9 cellular contexts compared by ENCODE assay signal in genomic region chr17:42563543-42563942, GRCh38. TPM values are rescaled to one million over a fixed set of nuclear protein-coding genes. Genes with fewer than 3 reads are reported as not detected.
DNase-seq lines count a peak whose midpoint lies in the region; ATAC-seq and TF ChIP-seq lines count a peak whose summit lies in the region.
"Had no signal": no experiment of that assay in that cellular context is flagged by ENCODE, and none has a peak within 500 bp of the region (broad histone marks: within the 10 kb centered on the region; RNA-seq: fewer than 3 reads in every experiment).

No MANE protein-coding gene starts in this region.

- DNase-seq in BE2C (peak; percentile 47), HL-60 (ENCODE audit: low read depth in 1 of 2, low spot score in 1 of 2) (no peak), adrenal gland (peak in 6 of 7 donors; percentile 57 to 76 (median 68)), left lung (no peak), globus pallidus (ENCODE audit: low spot score) (no peak), occipital lobe (lab: John Stamatoyannopoulos, UW) (no peak), KBM-7 (no peak)

- H3K9me3 ChIP-seq in BE2C: no peaks in the 10 kb centered on the region
- no peaks in the 10 kb centered on the region for H3K9me3 ChIP-seq in adrenal gland (replicated peaks in 1 of 3)
- no peaks in the 10 kb centered on the region for H3K9me3 ChIP-seq in mucosa of rectum (ENCODE audit: control insufficient read depth in 2 of 2, low read length in 2 of 2)
- no peaks in the 10 kb centered on the region for H3K9me3 ChIP-seq in left lung
- H3K9me3 ChIP-seq: mucosa of descending colon had no signal

- H3K36me3 ChIP-seq in BE2C (peaks cover 26% of the 10 kb centered on the region), adrenal gland (replicated peaks in 1 of 2) (peaks cover 0 to 23% of the 10 kb centered on the region in 2 donors), mucosa of rectum (ENCODE audit: control insufficient read depth in 2 of 2, insufficient read depth in 2 of 2, low read length in 2 of 2) (peaks cover 24 to 30% of the 10 kb centered on the region in 2 donors), left lung (peaks cover 0 to 25% of the 10 kb centered on the region in 2 donors)

- in situ Hi-C loops in KBM-7 (cut with MboI; ENCODE audit: low pct_unique_long_range_greater_than_20kb, low sequenced_read_pairs): no loop called here

- peak overlapping the region in 1 of 2 donors; percentile 72 for H3K9ac ChIP-seq in mucosa of rectum (ENCODE audit: low read depth in 1 of 2, low read length in 2 of 2)

- H3K27ac ChIP-seq in HL-60 (replicated peaks) (peak overlapping the region; percentile 94), adrenal gland (peak overlapping the region in 4 of 5 donors; percentile 81 to 92 (median 88)), mucosa of rectum (ENCODE audit: low read depth in 2 of 2, low read length in 2 of 2) (no peak overlapping the region), left lung (peak overlapping the region in 1 of 2 donors; percentile 93)

- no peak for TF ChIP-seq POLR2A in adrenal gland (IDR thresholded peaks at IDR 0.05)

- WGBS in adrenal gland, 4 donors: 0 to 15% (median 11%) methylated on average over 1 of the region's 1 CpG

- no peak for ATAC-seq in left lung
- ATAC-seq: mucosa of descending colon had no signal

- intact Hi-C loops in adrenal gland (cut with DNase I): no loop called here
- intact Hi-C loops in left lung (cut with DNase I): no loop called here

- H3K4me3 ChIP-seq in BE2C (ENCODE audit: low read depth, low read length): peak overlapping the region; percentile 79
- H3K4me3 ChIP-seq in HL-60 (replicated peaks; ENCODE audit: insufficient read depth, low read length): peak overlapping the region; percentile 85
- peak overlapping the region in 1 of 4 donors; percentile 91 for H3K4me3 ChIP-seq in adrenal gland
- peak overlapping the region; percentile 69 to 97 for H3K4me3 ChIP-seq in mucosa of rectum (ENCODE audit: low read length in 2 of 2)
- peak overlapping the region in 1 of 2 donors; percentile 96 for H3K4me3 ChIP-seq in left lung

- no peaks in the 10 kb centered on the region for H3K27me3 ChIP-seq in BE2C
- H3K27me3 ChIP-seq in HL-60 (ENCODE audit: insufficient read depth, poor library complexity, severe bottlenecking): no peaks in the 10 kb centered on the region
- no peaks in the 10 kb centered on the region for H3K27me3 ChIP-seq in adrenal gland
- no peaks in the 10 kb centered on the region for H3K27me3 ChIP-seq in mucosa of rectum (ENCODE audit: control insufficient read depth in 2 of 2, insufficient read depth in 2 of 2, low read length in 2 of 2)
- no peaks in the 10 kb centered on the region for H3K27me3 ChIP-seq in left lung

- no peak for TF ChIP-seq CTCF in BE2C (IDR thresholded peaks at IDR 0.05; ENCODE audit: low read depth, low read length)
- no peak for TF ChIP-seq CTCF in HL-60 (IDR thresholded peaks at IDR 0.05; ENCODE audit: insufficient read depth, low read length)
- TF ChIP-seq CTCF in adrenal gland (IDR thresholded peaks at IDR 0.05): peak in 1 of 6 experiments; percentile 1
- no peak for TF ChIP-seq CTCF in left lung (IDR thresholded peaks at IDR 0.05)

- H3K4me1 ChIP-seq in BE2C (no peaks in the 10 kb centered on the region; the same call in none of the 2 replicates), adrenal gland (replicated peaks in 1 of 2) (peaks cover 35 to 43% of the 10 kb centered on the region in 2 donors), mucosa of rectum (ENCODE audit: control insufficient read depth in 2 of 2, insufficient read depth in 2 of 2, low read length in 2 of 2) (peaks cover 38 to 50% of the 10 kb centered on the region in 2 donors), left lung (peaks cover 31 to 57% of the 10 kb centered on the region in 2 donors)

RNA-seq across cellular contexts. Expression of gene COASY, which starts 1.6 kb away (rescaled TPM):
- 109 TPM for polyA plus RNA-seq in BE2C (2012; ENCODE audit: insufficient read depth, insufficient read length, low read depth)
- 100 to 1,000 TPM in 4 of 8 donors, 10 to 100 TPM in 4; 55.9 to 148 (median 91.8) TPM for total RNA-seq in adrenal gland
- 100 to 1,000 TPM in 2 of 3 donors, 10 to 100 TPM in 1; 65.5 to 192 (median 130) TPM for polyA plus RNA-seq in adrenal gland
- 100 to 1,000 TPM in 1 of 2 donors, 10 to 100 TPM in 1; 66.5 to 116 TPM for total RNA-seq in left lung
- 3.6 TPM for total RNA-seq in occipital lobe

RNA-seq across cellular contexts. Expression of gene MLX, which starts 3.4 kb away (rescaled TPM):
- polyA plus RNA-seq in BE2C (2012; ENCODE audit: insufficient read depth, insufficient read length, low read depth): 138 TPM
- total RNA-seq in adrenal gland (10 to 100 TPM; 34.2 to 58.8 (median 47.1) TPM), left lung (10 to 100 TPM; 56.3 to 73.7 TPM), occipital lobe (25.1 TPM)
- polyA plus RNA-seq in adrenal gland: 10 to 100 TPM; 46.0 to 95.0 (median 52.6) TPM

RNA-seq across cellular contexts. Expression of gene HSD17B1, which starts 10.8 kb away (rescaled TPM):
- polyA plus RNA-seq in BE2C (2012; ENCODE audit: insufficient read depth, insufficient read length, low read depth): 30.7 TPM
- 1 to 10 TPM in 7 of 8 donors, under 1 TPM in 1; 0.60 to 3.0 (median 2.1) TPM for total RNA-seq in adrenal gland
- polyA plus RNA-seq in adrenal gland: 1 to 10 TPM in 2 of 3 donors, under 1 TPM in 1; 0.22 to 7.6 (median 3.6) TPM
- total RNA-seq in left lung: 1 to 10 TPM; 1.2 to 1.7 TPM
- total RNA-seq in occipital lobe: 0.62 TPM

RNA-seq across cellular contexts. Expression of gene PSMC3IP, which starts 14.0 kb away (rescaled TPM):
- polyA plus RNA-seq in BE2C (2012; ENCODE audit: insufficient read depth, insufficient read length, low read depth): 29.8 TPM
- total RNA-seq in adrenal gland (1 to 10 TPM in 7 of 8 donors, not detected in 1; 1.2 to 2.3 (median 1.8) TPM), left lung (1 to 10 TPM; 6.5 to 7.7 TPM), occipital lobe (6.6 TPM)
- polyA plus RNA-seq in adrenal gland: 1 to 10 TPM; 3.1 to 3.9 (median 3.5) TPM

RNA-seq across cellular contexts. Expression of gene NAGLU, which starts 27.5 kb away (rescaled TPM):
- 28.3 TPM for polyA plus RNA-seq in BE2C (2012; ENCODE audit: insufficient read depth, insufficient read length, low read depth)
- total RNA-seq in adrenal gland (100 to 1,000 TPM in 1 of 8 donors, 10 to 100 TPM in 7; 44.9 to 115 (median 66.1) TPM), left lung (10 to 100 TPM; 41.5 to 56.2 TPM), occipital lobe (8.6 TPM)
- polyA plus RNA-seq in adrenal gland: 10 to 100 TPM; 12.4 to 47.4 (median 39.5) TPM

Comparison
In these comparisons a context has a peak if more than half of its experiments do, and no peak if none do; other contexts are left out.
1. DNase-seq: peak in BE2C (single experiment) and adrenal gland (6 of 7); none in HL-60 (0 of 2), left lung (0 of 2), globus pallidus (single experiment), occipital lobe (single experiment) and KBM-7 (single experiment).
2. H3K27ac ChIP-seq: peak in HL-60 (single experiment) and adrenal gland (4 of 5); none in mucosa of rectum (0 of 2).
3. RNA of gene COASY, which starts 1.6 kb away (total RNA-seq): 66.5 to 116 TPM in left lung and 55.9 to 148 TPM in adrenal gland; 3.6 TPM in occipital lobe (single experiment); every median in the first group is over 10 times any median in the second.